8 cellular contexts compared by ENCODE assay signal in the genomic region with DNA sequence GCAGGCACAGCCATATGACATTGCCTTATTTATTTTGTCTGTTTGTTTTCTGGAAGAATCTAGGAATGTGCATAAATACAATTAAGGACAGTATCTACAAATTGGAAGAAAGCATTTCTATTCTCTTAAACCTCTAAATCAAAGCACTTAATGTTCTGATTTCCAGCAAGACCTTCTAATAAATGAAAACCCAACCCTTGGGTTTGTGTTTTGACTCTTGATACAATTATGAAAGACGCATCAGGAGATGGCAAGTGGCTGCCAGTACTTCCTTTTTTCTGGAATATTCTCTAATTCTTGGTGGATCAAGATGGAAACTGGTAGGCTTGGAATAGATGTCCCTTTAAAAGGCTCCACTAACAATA. TPM values are rescaled to one million over a fixed set of nuclear protein-coding genes. Genes with fewer than 3 reads are reported as not detected.
DNase-seq lines count a peak whose midpoint lies in the region; ATAC-seq and TF ChIP-seq lines count a peak whose summit lies in the region.

No MANE protein-coding gene starts in this region.

- TF ChIP-seq CTCF in fibroblast of villous mesenchyme (IDR thresholded peaks at IDR 0.05; ENCODE audit: insufficient read depth, low read depth, low read length) (no peak), sigmoid colon (IDR thresholded peaks at IDR 0.05) (no peak)

- H3K27ac Mint-ChIP-seq in T-helper 17 cell, result no peak overlapping the region

- intact Hi-C loops in sigmoid colon (cut with DNase I), result loop anchor here (10.0 kb wide), 1 partner anchor 86 kb away; no protein-coding TSS in a partner anchor

- peak overlapping the region; percentile 60; the same call in 1 of the 2 replicates for H3K9ac ChIP-seq in ES-I3 (ENCODE audit: low read depth, low read length)

- peaks cover 5% of the 10 kb centered on the region for H3K4me1 Mint-ChIP-seq in T-helper 17 cell

- no peaks in the 10 kb centered on the region for H3K27me3 ChIP-seq in sigmoid colon

- peak overlapping the region; percentile 70 to 82 (median 78) for H3K27ac ChIP-seq in sigmoid colon

- no peaks in the 10 kb centered on the region for H3K9me3 ChIP-seq in ES-I3 (ENCODE audit: control insufficient read depth, insufficient read depth, low read length)
- H3K9me3 ChIP-seq in T-helper 17 cell (ENCODE audit: control insufficient read depth, low read length, poor library complexity, severe bottlenecking), result no peaks in the 10 kb centered on the region
- no peaks in the 10 kb centered on the region for H3K9me3 ChIP-seq in sigmoid colon

- H3K36me3 Mint-ChIP-seq in T-helper 17 cell (ENCODE audit: low read depth), result no peaks in the 10 kb centered on the region

- no peaks in the 10 kb centered on the region for H3K36me3 ChIP-seq in ES-I3 (ENCODE audit: insufficient read depth, low read length)
- H3K36me3 ChIP-seq in sigmoid colon, result no peaks in the 10 kb centered on the region

- H3K4me3 Mint-ChIP-seq in T-helper 17 cell, result peak overlapping the region; percentile 81

- H3K4me3 ChIP-seq in fibroblast of villous mesenchyme (ENCODE audit: low read depth, low read length) (peak overlapping the region; percentile 52), sigmoid colon (peak overlapping the region; percentile 33 to 67 (median 64))

- peaks cover 58% of the 10 kb centered on the region for H3K27me3 Mint-ChIP-seq in T-helper 17 cell

- WGBS in sigmoid colon, 2 donors, result 39 to 47% methylated on average over 1 of the region's 1 CpG

- no peak for TF ChIP-seq EP300 in sigmoid colon (IDR thresholded peaks at IDR 0.05)

- ATAC-seq in T-helper 17 cell, result no peak
- no peak for ATAC-seq in HG02588 (IDR thresholded peaks at IDR 0.05; ENCODE audit: unreplicated experiment)
- ATAC-seq in GM19455 (IDR thresholded peaks at IDR 0.05; ENCODE audit: unreplicated experiment), result no peak

- no peak for TF ChIP-seq POLR2A in sigmoid colon (IDR thresholded peaks at IDR 0.05)

- H3K4me1 ChIP-seq in ES-I3 (ENCODE audit: insufficient read depth, low read length), result no peaks in the 10 kb centered on the region; the same call in 1 of the 2 replicates
- H3K4me1 ChIP-seq in sigmoid colon, result peaks cover 0 to 8% (median 5%) of the 10 kb centered on the region in 4 donors

- DNase-seq in T-helper 17 cell, result no peak
- DNase-seq in fibroblast of villous mesenchyme (ENCODE audit: low read depth), result no peak
- DNase-seq in sigmoid colon, result no peak
- DNase-seq in iPS-NIHi11 (ENCODE audit: low spot score), result no peak
- no peak for DNase-seq in SK-N-DZ (ENCODE audit: low spot score)

RNA-seq across cellular contexts. Expression of gene CPE, which starts 0.4 kb away (rescaled TPM):
- not detected for total RNA-seq in T-helper 17 cell
- total RNA-seq in fibroblast of villous mesenchyme, result 3.5 and 15.1 TPM in 2 replicates
- total RNA-seq in sigmoid colon, result 10 to 100 TPM; 31.8 to 64.5 (median 48.2) TPM
- 10 to 100 TPM in 1 of 3 donors, 1 to 10 TPM in 2; 5.4 to 22.7 (median 5.5) TPM for polyA plus RNA-seq in sigmoid colon
- polyA plus RNA-seq in SK-N-DZ (2014; cell fraction: cytosol; rRNA removed), result 106 and 113 TPM in 2 replicates
- polyA plus RNA-seq in SK-N-DZ (2014; cell fraction: nucleus; rRNA removed), result 38.1 and 46.7 TPM in 2 replicates

RNA-seq across cellular contexts. Expression of gene MSMO1, which starts 50.9 kb away (rescaled TPM):
- total RNA-seq in T-helper 17 cell (10 to 100 TPM; 12.1 to 15.2 TPM), fibroblast of villous mesenchyme (369 and 731 TPM in 2 replicates), sigmoid colon (10 to 100 TPM; 13.6 to 26.8 (median 17.1) TPM)
- 100 to 1,000 TPM in 1 of 3 donors, 10 to 100 TPM in 2; 28.2 to 114 (median 42.8) TPM for polyA plus RNA-seq in sigmoid colon
- 129 and 134 TPM in 2 replicates for polyA plus RNA-seq in SK-N-DZ (2014; cell fraction: cytosol; rRNA removed)
- polyA plus RNA-seq in SK-N-DZ (2014; cell fraction: nucleus; rRNA removed), result 54.2 and 64.7 TPM in 2 replicates

Comparison
In these comparisons a context has a peak if more than half of its experiments do, and no peak if none do; other contexts are left out.
1. RNA of gene MSMO1, which starts 50.9 kb away (total RNA-seq): 369 to 731 TPM in fibroblast of villous mesenchyme; 13.6 to 26.8 TPM in sigmoid colon and 12.1 to 15.2 TPM in T-helper 17 cell; every median in the first group is over 10 times any median in the second.